In the genomic region with DNA sequence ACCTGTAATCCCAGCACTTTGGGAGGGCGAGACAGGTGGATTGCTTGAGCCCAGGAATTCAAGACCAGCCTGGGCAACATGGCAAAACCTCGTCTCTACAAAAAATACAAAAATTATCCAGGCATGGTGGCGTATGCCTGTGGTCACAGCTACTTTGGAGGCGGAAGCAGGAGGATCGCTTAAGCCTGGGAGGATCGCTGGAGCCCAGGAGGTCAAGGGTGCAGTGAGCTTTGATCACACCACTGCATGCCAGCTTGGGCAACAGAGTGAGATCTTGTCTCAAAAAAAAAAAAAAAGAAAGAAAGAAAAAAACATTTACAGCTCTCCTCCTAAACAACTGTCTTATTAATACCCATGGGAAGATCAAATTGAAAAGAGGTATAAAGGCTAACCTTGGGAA, we compare ENCODE assay signal across 1 cellular context.
TF ChIP-seq lines count a peak whose summit lies in the region.

No MANE protein-coding gene starts in this region.

TF ChIP-seq in HepG2, 621 proteins besides CTCF, POLR2A, EP300 and RAD21 (continues in another document):
- TF ChIP-seq KDM1A (CRISPR knock-in tag; IDR thresholded peaks at IDR 0.05) (peak; percentile 15; the same call in 1 of the 2 replicates), ZNF362 (CRISPR knock-in tag; IDR thresholded peaks at IDR 0.05; ENCODE audit: borderline replicate concordance) (peak; percentile 72; the same call in 1 of the 2 replicates), ZBTB14 (CRISPR knock-in tag; IDR thresholded peaks at IDR 0.05) (no peak), RXRB (CRISPR knock-in tag; IDR thresholded peaks at IDR 0.05; ENCODE audit: borderline replicate concordance) (peak; percentile 47; the same call in 1 of the 2 replicates), RXRA (CRISPR knock-in tag; IDR thresholded peaks at IDR 0.05) (peak; percentile 39; the same call in 1 of the 2 replicates), MED1 (CRISPR knock-in tag; IDR thresholded peaks at IDR 0.05) (no peak), ZNF20 (CRISPR knock-in tag; IDR thresholded peaks at IDR 0.05) (no peak), ZNF496 (CRISPR knock-in tag; IDR thresholded peaks at IDR 0.05; ENCODE audit: insufficient replicate concordance) (no peak), ZNF143 (CRISPR knock-in tag; IDR thresholded peaks at IDR 0.05) (no peak), SMAD1 (CRISPR knock-in tag; IDR thresholded peaks at IDR 0.05; ENCODE audit: borderline replicate concordance, low read depth) (no peak), HMG20A (CRISPR knock-in tag; IDR thresholded peaks at IDR 0.05; ENCODE audit: borderline replicate concordance) (0 out of 2 replicates have a peak, but pooled peaks have one; percentile 42), HNF4G (IDR thresholded peaks at IDR 0.05; ENCODE audit: borderline replicate concordance, low read depth, low read length) (no peak), HNF4G (CRISPR knock-in tag; IDR thresholded peaks at IDR 0.05; ENCODE audit: borderline replicate concordance, low read depth) (0 out of 2 replicates have a peak, but pooled peaks have one; percentile 25), HOXA3 (CRISPR knock-in tag; IDR thresholded peaks at IDR 0.05) (peak; percentile 35; the same call in 1 of the 2 replicates), ZNF263 (CRISPR knock-in tag; IDR thresholded peaks at IDR 0.05) (peak; percentile 83), SRSF1 (optimal IDR thresholded peaks at IDR 0.05; ENCODE audit: low read depth, low read length) (no peak), ZNF367 (CRISPR knock-in tag; IDR thresholded peaks at IDR 0.05; ENCODE audit: borderline replicate concordance) (no peak), NR2F2 (IDR thresholded peaks at IDR 0.05; ENCODE audit: borderline replicate concordance, low read depth) (peak; percentile 59; the same call in 1 of the 2 replicates), ZNF121 (CRISPR knock-in tag; IDR thresholded peaks at IDR 0.05) (0 out of 2 replicates have a peak, but pooled peaks have one; percentile 27), CAMTA2 (CRISPR knock-in tag; IDR thresholded peaks at IDR 0.05; ENCODE audit: borderline replicate concordance) (no peak), ZMYM4 (CRISPR knock-in tag; IDR thresholded peaks at IDR 0.05) (0 out of 2 replicates have a peak, but pooled peaks have one; percentile 17), NR2F6 (IDR thresholded peaks at IDR 0.05) (peak; percentile 79), NR2F6 (CRISPR knock-in tag; IDR thresholded peaks at IDR 0.05) (peak; percentile 86), ZNF460 (CRISPR knock-in tag; IDR thresholded peaks at IDR 0.05; ENCODE audit: borderline replicate concordance) (peak; percentile 80; the same call in 1 of the 2 replicates), ZSCAN22 (CRISPR knock-in tag; IDR thresholded peaks at IDR 0.05) (no peak), ZNF652 (CRISPR knock-in tag; IDR thresholded peaks at IDR 0.05; ENCODE audit: borderline replicate concordance, low read depth) (peak; percentile 79; the same call in 1 of the 2 replicates), SOX13 (IDR thresholded peaks at IDR 0.05) (no peak), SOX13 (CRISPR knock-in tag; conservative IDR thresholded peaks at IDR 0.05 in 1 of 2, IDR thresholded peaks at IDR 0.05 in 1 of 2) (peak in 1 of 2 experiments; percentile 19; a peak in 1 of 4 replicates), SOX6 (IDR thresholded peaks at IDR 0.05) (no peak), SOX6 (CRISPR knock-in tag; IDR thresholded peaks at IDR 0.05) (peak; percentile 30; the same call in 1 of the 2 replicates), JUNB (CRISPR knock-in tag; IDR thresholded peaks at IDR 0.05; ENCODE audit: borderline replicate concordance) (no peak), ELF3 (CRISPR knock-in tag; IDR thresholded peaks at IDR 0.05) (peak; percentile 85), TCF7 (IDR thresholded peaks at IDR 0.05; ENCODE audit: low read depth) (no peak), KLF6 (CRISPR knock-in tag; IDR thresholded peaks at IDR 0.05) (no peak), SP5 (CRISPR knock-in tag; IDR thresholded peaks at IDR 0.05; ENCODE audit: borderline replicate concordance, low read depth) (0 out of 2 replicates have a peak, but pooled peaks have one; percentile 27), JARID2 (CRISPR knock-in tag; IDR thresholded peaks at IDR 0.05; ENCODE audit: insufficient replicate concordance) (no peak), ZNF501 (CRISPR knock-in tag; IDR thresholded peaks at IDR 0.05) (peak; percentile 26), ZNF124 (CRISPR knock-in tag; IDR thresholded peaks at IDR 0.05) (no peak), ZBTB7A (CRISPR knock-in tag; IDR thresholded peaks at IDR 0.05) (no peak), HDAC2 (CRISPR knock-in tag; IDR thresholded peaks at IDR 0.05) (peak; percentile 38; the same call in 1 of the 2 replicates), FOXK1 (CRISPR knock-in tag; IDR thresholded peaks at IDR 0.05; ENCODE audit: borderline replicate concordance, low read depth) (peak; percentile 34; the same call in 1 of the 2 replicates), HOXA5 (CRISPR knock-in tag; IDR thresholded peaks at IDR 0.05) (0 out of 2 replicates have a peak, but pooled peaks have one; percentile 8), EHMT2 (IDR thresholded peaks at IDR 0.05; ENCODE audit: borderline replicate concordance, low read depth, low read length) (no peak), KAT8 (CRISPR knock-in tag; IDR thresholded peaks at IDR 0.05) (0 out of 2 replicates have a peak, but pooled peaks have one; percentile 19), KDM4B (CRISPR knock-in tag; IDR thresholded peaks at IDR 0.05) (no peak), ZMYM3 (CRISPR knock-in tag; IDR thresholded peaks at IDR 0.05) (peak; percentile 65), TOPORS (CRISPR knock-in tag; IDR thresholded peaks at IDR 0.05) (no peak), MZF1 (CRISPR knock-in tag; IDR thresholded peaks at IDR 0.05; ENCODE audit: borderline replicate concordance) (no peak), ZFX (CRISPR knock-in tag; IDR thresholded peaks at IDR 0.05; ENCODE audit: low read depth) (no peak), GATAD2A (CRISPR knock-in tag; IDR thresholded peaks at IDR 0.05) (peak; percentile 57; the same call in 1 of the 2 replicates), PITX1 (CRISPR knock-in tag; IDR thresholded peaks at IDR 0.05) (0 out of 2 replicates have a peak, but pooled peaks have one; percentile 28), DPF2 (CRISPR knock-in tag; IDR thresholded peaks at IDR 0.05; ENCODE audit: borderline replicate concordance, low read depth) (no peak), TEAD3 (CRISPR knock-in tag; optimal IDR thresholded peaks at IDR 0.05; ENCODE audit: borderline replicate concordance) (peak; percentile 47), ZMYM2 (CRISPR knock-in tag; IDR thresholded peaks at IDR 0.05) (0 out of 2 replicates have a peak, but pooled peaks have one; percentile 25), HNF4A (CRISPR knock-in tag; IDR thresholded peaks at IDR 0.05) (peak; percentile 76)
- TF ChIP-seq, protein P1, sequence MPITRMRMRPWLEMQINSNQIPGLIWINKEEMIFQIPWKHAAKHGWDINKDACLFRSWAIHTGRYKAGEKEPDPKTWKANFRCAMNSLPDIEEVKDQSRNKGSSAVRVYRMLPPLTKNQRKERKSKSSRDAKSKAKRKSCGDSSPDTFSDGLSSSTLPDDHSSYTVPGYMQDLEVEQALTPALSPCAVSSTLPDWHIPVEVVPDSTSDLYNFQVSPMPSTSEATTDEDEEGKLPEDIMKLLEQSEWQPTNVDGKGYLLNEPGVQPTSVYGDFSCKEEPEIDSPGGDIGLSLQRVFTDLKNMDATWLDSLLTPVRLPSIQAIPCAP (CRISPR knock-in tag; IDR thresholded peaks at IDR 0.05; ENCODE audit: low read depth): no peak
- TF ChIP-seq, protein P2, sequence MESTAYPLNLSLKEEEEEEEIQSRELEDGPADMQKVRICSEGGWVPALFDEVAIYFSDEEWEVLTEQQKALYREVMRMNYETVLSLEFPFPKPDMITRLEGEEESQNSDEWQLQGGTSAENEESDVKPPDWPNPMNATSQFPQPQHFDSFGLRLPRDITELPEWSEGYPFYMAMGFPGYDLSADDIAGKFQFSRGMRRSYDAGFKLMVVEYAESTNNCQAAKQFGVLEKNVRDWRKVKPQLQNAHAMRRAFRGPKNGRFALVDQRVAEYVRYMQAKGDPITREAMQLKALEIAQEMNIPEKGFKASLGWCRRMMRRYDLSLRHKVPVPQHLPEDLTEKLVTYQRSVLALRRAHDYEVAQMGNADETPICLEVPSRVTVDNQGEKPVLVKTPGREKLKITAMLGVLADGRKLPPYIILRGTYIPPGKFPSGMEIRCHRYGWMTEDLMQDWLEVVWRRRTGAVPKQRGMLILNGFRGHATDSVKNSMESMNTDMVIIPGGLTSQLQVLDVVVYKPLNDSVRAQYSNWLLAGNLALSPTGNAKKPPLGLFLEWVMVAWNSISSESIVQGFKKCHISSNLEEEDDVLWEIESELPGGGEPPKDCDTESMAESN (CRISPR knock-in tag; conservative IDR thresholded peaks at IDR 0.05): no peak
- TF ChIP-seq, protein P3, sequence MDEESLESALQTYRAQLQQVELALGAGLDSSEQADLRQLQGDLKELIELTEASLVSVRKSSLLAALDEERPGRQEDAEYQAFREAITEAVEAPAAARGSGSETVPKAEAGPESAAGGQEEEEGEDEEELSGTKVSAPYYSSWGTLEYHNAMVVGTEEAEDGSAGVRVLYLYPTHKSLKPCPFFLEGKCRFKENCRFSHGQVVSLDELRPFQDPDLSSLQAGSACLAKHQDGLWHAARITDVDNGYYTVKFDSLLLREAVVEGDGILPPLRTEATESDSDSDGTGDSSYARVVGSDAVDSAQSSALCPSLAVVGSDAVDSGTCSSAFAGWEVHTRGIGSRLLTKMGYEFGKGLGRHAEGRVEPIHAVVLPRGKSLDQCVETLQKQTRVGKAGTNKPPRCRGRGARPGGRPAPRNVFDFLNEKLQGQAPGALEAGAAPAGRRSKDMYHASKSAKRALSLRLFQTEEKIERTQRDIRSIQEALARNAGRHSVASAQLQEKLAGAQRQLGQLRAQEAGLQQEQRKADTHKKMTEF (CRISPR knock-in tag; IDR thresholded peaks at IDR 0.05): peak; percentile 50; the same call in 1 of the 2 replicates
- TF ChIP-seq, protein P4, sequence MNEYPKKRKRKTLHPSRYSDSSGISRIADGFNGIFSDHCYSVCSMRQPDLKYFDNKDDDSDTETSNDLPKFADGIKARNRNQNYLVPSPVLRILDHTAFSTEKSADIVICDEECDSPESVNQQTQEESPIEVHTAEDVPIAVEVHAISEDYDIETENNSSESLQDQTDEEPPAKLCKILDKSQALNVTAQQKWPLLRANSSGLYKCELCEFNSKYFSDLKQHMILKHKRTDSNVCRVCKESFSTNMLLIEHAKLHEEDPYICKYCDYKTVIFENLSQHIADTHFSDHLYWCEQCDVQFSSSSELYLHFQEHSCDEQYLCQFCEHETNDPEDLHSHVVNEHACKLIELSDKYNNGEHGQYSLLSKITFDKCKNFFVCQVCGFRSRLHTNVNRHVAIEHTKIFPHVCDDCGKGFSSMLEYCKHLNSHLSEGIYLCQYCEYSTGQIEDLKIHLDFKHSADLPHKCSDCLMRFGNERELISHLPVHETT (CRISPR knock-in tag; conservative IDR thresholded peaks at IDR 0.05): 0 out of 2 replicates have a peak, but pooled peaks have one; percentile 15
- TF ChIP-seq, protein P5, sequence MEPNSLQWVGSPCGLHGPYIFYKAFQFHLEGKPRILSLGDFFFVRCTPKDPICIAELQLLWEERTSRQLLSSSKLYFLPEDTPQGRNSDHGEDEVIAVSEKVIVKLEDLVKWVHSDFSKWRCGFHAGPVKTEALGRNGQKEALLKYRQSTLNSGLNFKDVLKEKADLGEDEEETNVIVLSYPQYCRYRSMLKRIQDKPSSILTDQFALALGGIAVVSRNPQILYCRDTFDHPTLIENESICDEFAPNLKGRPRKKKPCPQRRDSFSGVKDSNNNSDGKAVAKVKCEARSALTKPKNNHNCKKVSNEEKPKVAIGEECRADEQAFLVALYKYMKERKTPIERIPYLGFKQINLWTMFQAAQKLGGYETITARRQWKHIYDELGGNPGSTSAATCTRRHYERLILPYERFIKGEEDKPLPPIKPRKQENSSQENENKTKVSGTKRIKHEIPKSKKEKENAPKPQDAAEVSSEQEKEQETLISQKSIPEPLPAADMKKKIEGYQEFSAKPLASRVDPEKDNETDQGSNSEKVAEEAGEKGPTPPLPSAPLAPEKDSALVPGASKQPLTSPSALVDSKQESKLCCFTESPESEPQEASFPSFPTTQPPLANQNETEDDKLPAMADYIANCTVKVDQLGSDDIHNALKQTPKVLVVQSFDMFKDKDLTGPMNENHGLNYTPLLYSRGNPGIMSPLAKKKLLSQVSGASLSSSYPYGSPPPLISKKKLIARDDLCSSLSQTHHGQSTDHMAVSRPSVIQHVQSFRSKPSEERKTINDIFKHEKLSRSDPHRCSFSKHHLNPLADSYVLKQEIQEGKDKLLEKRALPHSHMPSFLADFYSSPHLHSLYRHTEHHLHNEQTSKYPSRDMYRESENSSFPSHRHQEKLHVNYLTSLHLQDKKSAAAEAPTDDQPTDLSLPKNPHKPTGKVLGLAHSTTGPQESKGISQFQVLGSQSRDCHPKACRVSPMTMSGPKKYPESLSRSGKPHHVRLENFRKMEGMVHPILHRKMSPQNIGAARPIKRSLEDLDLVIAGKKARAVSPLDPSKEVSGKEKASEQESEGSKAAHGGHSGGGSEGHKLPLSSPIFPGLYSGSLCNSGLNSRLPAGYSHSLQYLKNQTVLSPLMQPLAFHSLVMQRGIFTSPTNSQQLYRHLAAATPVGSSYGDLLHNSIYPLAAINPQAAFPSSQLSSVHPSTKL (CRISPR knock-in tag; IDR thresholded peaks at IDR 0.05): peak; percentile 55
